ENCODE assay signal across 9 cellular contexts in the genomic region with DNA sequence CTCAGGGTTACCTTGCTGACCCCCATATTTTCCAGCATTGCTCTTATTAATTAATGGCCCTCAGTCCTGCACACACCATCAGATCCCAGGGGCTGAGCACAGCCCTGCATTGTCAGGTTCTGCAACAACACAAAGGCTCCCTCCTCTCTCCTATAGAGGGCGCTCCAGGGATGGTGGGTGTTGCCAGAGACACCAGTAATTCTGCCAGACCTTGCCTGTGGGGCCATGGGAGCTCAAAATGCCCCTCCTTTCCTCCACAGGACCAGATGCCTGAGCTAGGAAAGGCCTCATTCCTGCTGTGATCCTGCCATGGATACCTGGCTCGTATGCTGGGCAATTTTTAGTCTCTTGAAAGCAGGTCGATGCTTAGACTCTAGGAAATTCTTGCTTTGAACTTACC. TPM values are rescaled to one million over a fixed set of nuclear protein-coding genes. Genes with fewer than 3 reads are reported as not detected.
DNase-seq lines count a peak whose midpoint lies in the region; ATAC-seq and TF ChIP-seq lines count a peak whose summit lies in the region.
"Had no signal": no experiment of that assay in that cellular context is flagged by ENCODE, and none has a peak within 500 bp of the region (broad histone marks: within the 10 kb centered on the region; RNA-seq: fewer than 3 reads in every experiment).

No MANE protein-coding gene starts in this region.

- peaks cover 24% of the 10 kb centered on the region for H3K4me1 Mint-ChIP-seq in activated naive CD4-positive, alpha-beta T cell treated with anti-CD3 and anti-CD28 coated beads, Interleukin-2, amount 50 U/mL, for 24 hours
- H3K4me1 Mint-ChIP-seq in osteocyte (ENCODE audit: unreplicated experiment): no peaks in the 10 kb centered on the region

- ATAC-seq in HG03432 (IDR thresholded peaks at IDR 0.05; ENCODE audit: unreplicated experiment): no peak

- DNase-seq in GM10266 (ENCODE audit: extremely low spot score) (peak; percentile 17), M059J (ENCODE audit: low read depth) (peak; percentile 14), osteocyte (ENCODE audit: extremely low spot score, unreplicated experiment) (no peak), ecto neural progenitor cell (ENCODE audit: low spot score) (no peak), dermis blood vessel endothelial cell (no peak), HCEC 1CT (no peak)
- DNase-seq: foreskin fibroblast had no signal

- H3K4me3 Mint-ChIP-seq in activated naive CD4-positive, alpha-beta T cell treated with anti-CD3 and anti-CD28 coated beads, Interleukin-2, amount 50 U/mL, for 24 hours: peak overlapping the region; percentile 59
- no peak overlapping the region for H3K4me3 Mint-ChIP-seq in osteocyte (ENCODE audit: unreplicated experiment)

- peaks cover 12% of the 10 kb centered on the region for H3K27me3 Mint-ChIP-seq in activated naive CD4-positive, alpha-beta T cell treated with anti-CD3 and anti-CD28 coated beads, Interleukin-2, amount 50 U/mL, for 24 hours
- peaks cover 12% of the 10 kb centered on the region for H3K27me3 Mint-ChIP-seq in osteocyte (ENCODE audit: unreplicated experiment)

- TF ChIP-seq CTCF in GM10266 (IDR thresholded peaks at IDR 0.05; ENCODE audit: control insufficient read depth, insufficient read depth, low read depth, missing control alignments) (peak; percentile 21), osteocyte (IDR thresholded peaks at IDR 0.05) (peak; percentile 10)

- no peaks in the 10 kb centered on the region for H3K36me3 Mint-ChIP-seq in activated naive CD4-positive, alpha-beta T cell treated with anti-CD3 and anti-CD28 coated beads, Interleukin-2, amount 50 U/mL, for 24 hours
- no peaks in the 10 kb centered on the region for H3K36me3 Mint-ChIP-seq in osteocyte (ENCODE audit: unreplicated experiment)

- no peaks in the 10 kb centered on the region for H3K9me3 Mint-ChIP-seq in activated naive CD4-positive, alpha-beta T cell treated with anti-CD3 and anti-CD28 coated beads, Interleukin-2, amount 50 U/mL, for 24 hours
- no peaks in the 10 kb centered on the region for H3K9me3 Mint-ChIP-seq in osteocyte (ENCODE audit: unreplicated experiment)

- H3K27ac Mint-ChIP-seq in activated naive CD4-positive, alpha-beta T cell treated with anti-CD3 and anti-CD28 coated beads, Interleukin-2, amount 50 U/mL, for 24 hours: no peak overlapping the region
- no peak overlapping the region for H3K27ac Mint-ChIP-seq in osteocyte (ENCODE audit: unreplicated experiment)

RNA-seq across cellular contexts. Expression of a gene that starts 42.8 kb away (rescaled TPM):
- total RNA-seq in M059J (2014; rRNA removed; shearing (Covaris generic)): not detected in 2 replicates
- total RNA-seq in osteocyte (not detected in 2 replicates), dermis blood vessel endothelial cell (not detected in 2 replicates)

Comparison
In these comparisons a context has a peak if more than half of its experiments do, and no peak if none do; other contexts are left out.
1. DNase-seq: peak in GM10266 (single experiment) and M059J (single experiment); none in osteocyte (single experiment), ecto neural progenitor cell (single experiment), dermis blood vessel endothelial cell (single experiment) and HCEC 1CT (single experiment).